Comparison of ENCODE assay signal across 1 cellular context in genomic region chr18:48790869-48791635, GRCh38.
TF ChIP-seq lines count a peak whose summit lies in the region.

No MANE protein-coding gene starts in this region.

TF ChIP-seq in GM23338, 12 proteins besides CTCF, POLR2A, EP300 and RAD21 (continued from another document):
- TF ChIP-seq REST (IDR thresholded peaks at IDR 0.05; ENCODE audit: unreplicated experiment) (no peak), NANOG (IDR thresholded peaks at IDR 0.05; ENCODE audit: borderline replicate concordance) (no peak)
